Comparison of ENCODE assay signal across 23 cellular contexts in the genomic region with DNA sequence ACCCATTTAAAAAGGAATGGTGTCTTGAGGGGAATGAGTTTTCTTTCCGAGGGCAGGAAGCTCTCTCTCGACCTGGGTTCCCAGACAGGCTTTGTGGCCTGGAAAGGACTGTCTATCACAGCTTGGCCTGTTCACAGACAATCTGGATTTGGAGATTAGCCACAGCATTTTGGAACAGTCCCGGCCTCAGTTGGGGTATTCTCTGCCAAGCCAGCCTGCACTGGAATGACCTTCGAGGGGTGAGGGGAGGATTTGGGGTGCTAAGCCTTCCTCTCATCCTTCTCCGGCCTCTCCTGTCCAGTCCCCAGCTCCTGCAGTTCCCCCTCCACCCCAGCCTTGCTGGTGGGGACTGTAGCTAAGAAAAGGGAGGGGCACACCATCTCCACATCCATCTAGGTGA. TPM values are rescaled to one million over a fixed set of nuclear protein-coding genes. Genes with fewer than 3 reads are reported as not detected.
A peak's percentile ranks its signal among the peaks of the same experiment; 100 is the strongest.
DNase-seq lines count a peak whose midpoint lies in the region; ATAC-seq and TF ChIP-seq lines count a peak whose summit lies in the region.
"Had no signal": no experiment of that assay in that cellular context is flagged by ENCODE, and none has a peak within 500 bp of the region (broad histone marks: within the 10 kb centered on the region; RNA-seq: fewer than 3 reads in every experiment).

No MANE protein-coding gene starts in this region.

- no peaks in the 10 kb centered on the region; the same call in 2 of the 3 replicates for H3K36me3 Mint-ChIP-seq in GM23338 (ENCODE audit: low read depth)

- no peak overlapping the region for H3K4me3 Mint-ChIP-seq in GM23338
- H3K4me3 Mint-ChIP-seq: IgD-negative memory B cell had no signal

- no TSS peak for BruUV-seq in PC-3 (replicated peaks; lab: Mats Ljungman, UMichigan)

- H3K4me1 ChIP-seq in GM23338 (ENCODE audit: insufficient read depth) (peaks cover 70% of the 10 kb centered on the region), gastroesophageal sphincter (peaks cover 0 to 80% (median 6%) of the 10 kb centered on the region in 3 donors), heart right ventricle (peaks cover 3 to 50% (median 29%) of the 10 kb centered on the region in 9 donors), hepatocyte (ENCODE audit: insufficient read depth) (peaks cover 10% of the 10 kb centered on the region), PC-3 (ENCODE audit: insufficient read depth, low read length) (no peaks in the 10 kb centered on the region)
- H3K4me1 ChIP-seq: BE2C, SJSA1 had no signal

- H3K4me3 ChIP-seq in GM23338 (no peak overlapping the region), gastroesophageal sphincter (no peak overlapping the region), heart right ventricle (no peak overlapping the region), hepatocyte (no peak overlapping the region), PC-3 (ENCODE audit: low read length) (no peak overlapping the region)
- H3K4me3 ChIP-seq: SJSA1 had no signal

- H3K9me3 Mint-ChIP-seq in GM23338 = no peaks in the 10 kb centered on the region; the same call in 2 of the 3 replicates

- H3K9me3 ChIP-seq in gastroesophageal sphincter (no peaks in the 10 kb centered on the region), heart right ventricle (no peaks in the 10 kb centered on the region), hepatocyte (ENCODE audit: low read depth) (no peaks in the 10 kb centered on the region), PC-3 (ENCODE audit: low read length) (no peaks in the 10 kb centered on the region)
- H3K9me3 ChIP-seq: BE2C, SJSA1 had no signal

- intact Hi-C loops in heart right ventricle (cut with DNase I) (no loop called here), PC-3 (cut with micrococcal nuclease) (no loop called here)

- no peak overlapping the region for H2AFZ ChIP-seq in GM23338
- no peak overlapping the region for H2AFZ ChIP-seq in hepatocyte
- no peak overlapping the region for H2AFZ ChIP-seq in PC-3 (ENCODE audit: low read length)

- TF ChIP-seq EP300 in gastroesophageal sphincter (IDR thresholded peaks at IDR 0.05) = no peak

- no peak overlapping the region for H3K27ac Mint-ChIP-seq in GM23338
- H3K27ac Mint-ChIP-seq: IgD-negative memory B cell had no signal

- H3K27me3 Mint-ChIP-seq in GM23338 (ENCODE audit: insufficient read depth, low read depth, poor library complexity) = peaks cover 54% of the 10 kb centered on the region

- H3K9me2 ChIP-seq in GM23338 (ENCODE audit: insufficient read depth) (no peaks in the 10 kb centered on the region), hepatocyte (replicated peaks; ENCODE audit: insufficient read depth) (no peaks in the 10 kb centered on the region), PC-3 (replicated peaks; ENCODE audit: low read length) (no peaks in the 10 kb centered on the region)

- H3K4me1 Mint-ChIP-seq in GM23338 = peaks cover 67% of the 10 kb centered on the region
- H3K4me1 Mint-ChIP-seq: IgD-negative memory B cell had no signal

- H3K9ac ChIP-seq in PC-3 (ENCODE audit: low read length) = no peak overlapping the region
- H3K9ac ChIP-seq: KMS-11 had no signal

- H3F3A ChIP-seq in GM23338 (replicated peaks; ENCODE audit: low read depth) = peaks cover 9% of the 10 kb centered on the region; the same call in 1 of the 2 replicates
- H3F3A ChIP-seq in PC-3 (ENCODE audit: low read length, unreplicated experiment) = no peaks in the 10 kb centered on the region

- ATAC-seq in GM23338 (no peak), gastroesophageal sphincter (no peak), heart right ventricle (peak; percentile 53 to 93 (median 84)), HG03139 (IDR thresholded peaks at IDR 0.05; ENCODE audit: unreplicated experiment) (no peak), PC-3 (no peak)

- H3K79me2 ChIP-seq in GM23338 (replicated peaks; ENCODE audit: insufficient read depth) (no peaks in the 10 kb centered on the region), hepatocyte (peaks cover 58% of the 10 kb centered on the region), PC-3 (ENCODE audit: low read length) (no peaks in the 10 kb centered on the region)

- TF ChIP-seq CTCF in GM23338 (conservative IDR thresholded peaks at IDR 0.05; ENCODE audit: low read depth in 2 of 2) = no peak
- no peak for TF ChIP-seq CTCF in gastroesophageal sphincter (IDR thresholded peaks at IDR 0.05)
- no peak for TF ChIP-seq CTCF in heart right ventricle (IDR thresholded peaks at IDR 0.05)
- no peak for TF ChIP-seq CTCF in hepatocyte (IDR thresholded peaks at IDR 0.05; ENCODE audit: poor library complexity)
- no peak for TF ChIP-seq CTCF in PC-3 (conservative IDR thresholded peaks at IDR 0.05; ENCODE audit: low read depth, low read length)

- H4K20me1 ChIP-seq in GM23338 (replicated peaks; ENCODE audit: insufficient read depth) = peaks cover 20% of the 10 kb centered on the region; the same call in 1 of the 2 replicates
- H4K20me1 ChIP-seq in hepatocyte (ENCODE audit: insufficient read depth, poor library complexity, severe bottlenecking) = no peaks in the 10 kb centered on the region
- no peaks in the 10 kb centered on the region for H4K20me1 ChIP-seq in PC-3 (ENCODE audit: low read length)

- DNase-seq in GM23338 (ENCODE audit: low spot score) (no peak), heart right ventricle (peak in 1 of 2 donors; percentile 47), hepatocyte (ENCODE audit: low spot score) (no peak), NCI-H2029 treated with DMSO at 0.1 percent for 48 hours (lab: John Stamatoyannopoulos, UW) (no peak), PC-3 (no peak)
- DNase-seq: BE2C, Calu3, DMS153, DND-41, MM.1S, NCI-H1417, NCI-H1694, NCI-H2081, NCI-H2227 treated with DMSO at 0.1 percent for 48 hours, NCI-H510A, NCI-H69 had no signal

- H3K27ac ChIP-seq in GM23338 (ENCODE audit: low read depth) = no peak overlapping the region
- H3K27ac ChIP-seq in gastroesophageal sphincter = peak overlapping the region in 3 of 4 donors; percentile 54 to 94 (median 91)
- peak overlapping the region in 7 of 10 donors; percentile 6 to 71 (median 47) for H3K27ac ChIP-seq in heart right ventricle
- no peak overlapping the region for H3K27ac ChIP-seq in hepatocyte
- no peak overlapping the region for H3K27ac ChIP-seq in PC-3 (ENCODE audit: low read length)
- H3K27ac ChIP-seq: 22Rv1, KMS-11, SJSA1 had no signal

- POLR2A ChIA-PET in PC-3 (lab: Charles Lee; ENCODE audit: unreplicated experiment) = no interaction called here

- CTCF ChIA-PET in PC-3 (lab: Charles Lee) = no interaction called here

- H3K27me3 ChIP-seq in GM23338 (ENCODE audit: insufficient read depth) (peaks cover 79% of the 10 kb centered on the region), gastroesophageal sphincter (peaks cover 23% of the 10 kb centered on the region), heart right ventricle (peaks cover 0 to 50% (median 17%) of the 10 kb centered on the region in 7 donors), hepatocyte (peaks cover 79% of the 10 kb centered on the region), PC-3 (ENCODE audit: low read length) (peaks cover 82% of the 10 kb centered on the region)

- H3K36me3 ChIP-seq in GM23338 (ENCODE audit: insufficient read depth) = no peaks in the 10 kb centered on the region
- peaks cover 0 to 49% of the 10 kb centered on the region in 2 donors for H3K36me3 ChIP-seq in gastroesophageal sphincter
- H3K36me3 ChIP-seq in heart right ventricle = peaks cover 0 to 34% (median 0%) of the 10 kb centered on the region in 9 donors
- H3K36me3 ChIP-seq in hepatocyte (replicated peaks; ENCODE audit: insufficient read depth, low read depth) = no peaks in the 10 kb centered on the region
- H3K36me3 ChIP-seq in PC-3 (ENCODE audit: low read depth, low read length) = no peaks in the 10 kb centered on the region
- H3K36me3 ChIP-seq: BE2C, SJSA1 had no signal

- no peak for TF ChIP-seq POLR2A in gastroesophageal sphincter (IDR thresholded peaks at IDR 0.05)

- peak overlapping the region; percentile 35 for H3K4me2 ChIP-seq in GM23338
- peak overlapping the region; percentile 29 for H3K4me2 ChIP-seq in hepatocyte
- H3K4me2 ChIP-seq in PC-3 (ENCODE audit: low read length) = no peak overlapping the region
- H3K4me2 ChIP-seq: KMS-11 had no signal

- WGBS in gastroesophageal sphincter (ENCODE audit: low coverage in 1 of 2), 2 donors = 0% methylated on average over 1 of the region's 5 CpGs; no CpG with 5 or more reads in 1 of the 2 donors
- WGBS in heart right ventricle, 2 donors = 22 to 27% methylated on average over 5 of the region's 5 CpGs
- 68% methylated on average over 5 of the region's 5 CpGs for WGBS in hepatocyte (ENCODE audit: low lambda C conversion rate, missing lambda C conversion rate)

TF ChIP-seq in GM23338, 12 proteins besides CTCF, POLR2A, EP300 and RAD21 (continues in another document):
- no peak for TF ChIP-seq EZH2phosphoT487 (IDR thresholded peaks at IDR 0.05; ENCODE audit: unreplicated experiment)
- TF ChIP-seq, protein P1, sequence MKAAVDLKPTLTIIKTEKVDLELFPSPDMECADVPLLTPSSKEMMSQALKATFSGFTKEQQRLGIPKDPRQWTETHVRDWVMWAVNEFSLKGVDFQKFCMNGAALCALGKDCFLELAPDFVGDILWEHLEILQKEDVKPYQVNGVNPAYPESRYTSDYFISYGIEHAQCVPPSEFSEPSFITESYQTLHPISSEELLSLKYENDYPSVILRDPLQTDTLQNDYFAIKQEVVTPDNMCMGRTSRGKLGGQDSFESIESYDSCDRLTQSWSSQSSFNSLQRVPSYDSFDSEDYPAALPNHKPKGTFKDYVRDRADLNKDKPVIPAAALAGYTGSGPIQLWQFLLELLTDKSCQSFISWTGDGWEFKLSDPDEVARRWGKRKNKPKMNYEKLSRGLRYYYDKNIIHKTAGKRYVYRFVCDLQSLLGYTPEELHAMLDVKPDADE (IDR thresholded peaks at IDR 0.05) = no peak

RNA-seq across cellular contexts. Expression of gene TBX5, which starts 13.0 kb away (rescaled TPM):
- total RNA-seq in GM23338 (2014; rRNA removed; shearing (Covaris generic)) = 0.21 TPM in 1 of 2 replicates, not detected in the other
- polyA plus RNA-seq in GM23338 (2016; fragmentation: Nextera tagmentation; extraction: Ambion mirVana) (not detected in 2 replicates), heart right ventricle (10 to 100 TPM in 1 of 2 donors, 1 to 10 TPM in 1; 4.0 to 30.2 TPM), hepatocyte (6.3 and 10.8 TPM in 2 replicates)
- total RNA-seq in gastroesophageal sphincter (10 to 100 TPM in 3 of 4 donors, 1 to 10 TPM in 1; 8.6 to 38.8 (median 28.0) TPM), heart right ventricle (10 to 100 TPM; 24.6 to 70.1 (median 54.3) TPM), hepatocyte (12.3 and 13.0 TPM in 2 replicates), PC-3 (2014; rRNA removed) (not detected in 2 replicates)
- total RNA-seq: Calu3, OCI-LY7, SJSA1 had no signal
- polyA plus RNA-seq: IgD-negative memory B cell had no signal

Comparison
In these comparisons a context has a peak if more than half of its experiments do, and no peak if none do; other contexts are left out.
1. ATAC-seq: peak in heart right ventricle (8 of 8); none in GM23338 (single experiment), gastroesophageal sphincter (single experiment), HG03139 (single experiment) and PC-3 (single experiment).
2. H3K27ac ChIP-seq: peak in gastroesophageal sphincter (3 of 4) and heart right ventricle (7 of 10); none in GM23338 (single experiment), hepatocyte (single experiment) and PC-3 (single experiment).